16 cellular contexts compared by ENCODE assay signal in the genomic region with DNA sequence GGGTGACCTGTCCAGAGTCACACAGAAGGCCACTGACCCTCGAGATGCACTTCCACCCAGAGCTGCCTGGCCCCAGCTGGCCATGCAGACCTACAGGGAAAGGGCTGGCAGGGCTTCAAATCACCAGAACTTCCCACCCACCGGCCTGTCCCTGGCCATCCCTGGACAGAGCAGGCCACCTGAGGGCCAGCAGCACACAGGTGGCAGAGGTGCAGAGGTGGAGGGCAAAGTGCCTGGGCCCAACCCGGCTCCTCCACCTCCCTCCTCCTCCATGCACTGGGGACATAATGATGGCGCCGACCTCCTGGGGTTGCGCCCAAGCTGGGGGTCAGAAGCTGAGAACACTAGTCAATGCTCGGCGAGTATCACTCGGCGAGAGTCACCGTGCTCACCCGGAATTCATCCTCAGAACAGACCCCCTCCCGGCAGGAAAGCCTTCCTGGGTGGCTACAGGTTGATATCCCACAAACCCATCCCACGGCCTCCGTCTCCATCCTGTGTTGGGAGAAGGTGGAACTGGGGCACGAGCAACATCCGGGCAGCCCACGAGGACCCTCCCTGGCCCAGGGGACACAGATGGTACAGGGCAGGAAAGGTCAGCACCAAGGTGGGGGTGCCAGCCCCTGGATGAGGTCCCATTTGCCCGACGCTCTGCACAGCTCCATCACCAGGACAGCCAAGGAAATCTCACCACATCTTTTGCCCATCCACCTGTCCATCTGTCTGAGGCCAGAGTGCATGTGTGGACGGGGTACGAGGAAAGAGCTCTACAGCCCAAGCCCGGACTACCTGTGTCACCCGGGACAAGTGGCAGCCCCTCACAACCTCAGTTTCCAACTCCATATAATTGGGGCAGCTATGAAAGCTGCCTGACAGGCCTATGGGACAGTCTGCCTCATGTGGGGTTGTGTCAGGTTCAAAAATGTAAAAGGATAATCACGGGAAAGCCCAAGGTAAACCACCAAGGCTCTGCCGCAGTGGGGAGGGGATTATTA. TPM values are rescaled to one million over a fixed set of nuclear protein-coding genes. Genes with fewer than 3 reads are reported as not detected.
"Had no signal": no experiment of that assay in that cellular context is flagged by ENCODE, and none has a peak within 500 bp of the region (broad histone marks: within the 10 kb centered on the region; RNA-seq: fewer than 3 reads in every experiment).

No MANE protein-coding gene starts in this region.

- H3K9me3 ChIP-seq: testis had no signal

- H3K36me3 Mint-ChIP-seq: activated naive CD4-positive, alpha-beta T cell treated with anti-CD3 and anti-CD28 coated beads, Interleukin-2, amount 50 U/mL, for 24 hours; mesothelial cell of epicardium; T-cell had no signal

- H3K27me3 Mint-ChIP-seq: activated naive CD4-positive, alpha-beta T cell treated with anti-CD3 and anti-CD28 coated beads, Interleukin-2, amount 50 U/mL, for 24 hours had no signal

- H3K27me3 ChIP-seq: testis had no signal

- H3K4me3 Mint-ChIP-seq: activated naive CD4-positive, alpha-beta T cell treated with anti-CD3 and anti-CD28 coated beads, Interleukin-2, amount 50 U/mL, for 24 hours; activated T-helper 17 cell treated with anti-CD3 and anti-CD28 coated beads, Interleukin-2, amount 50 U/mL, for 72 hours; mesothelial cell of epicardium; stimulated activated naive CD8-positive, alpha-beta T cell treated with anti-CD3 and anti-CD28 coated beads, Interleukin-15, amount 100 ng/mL, for 72 hours; T-cell had no signal

- H3K4me1 Mint-ChIP-seq: activated T-helper 17 cell treated with anti-CD3 and anti-CD28 coated beads, Interleukin-2, amount 50 U/mL, for 72 hours had no signal

- H3K9me3 Mint-ChIP-seq: activated naive CD4-positive, alpha-beta T cell treated with anti-CD3 and anti-CD28 coated beads, Interleukin-2, amount 50 U/mL, for 24 hours; activated T-helper 17 cell treated with anti-CD3 and anti-CD28 coated beads, Interleukin-2, amount 50 U/mL, for 72 hours; mesothelial cell of epicardium; stimulated activated naive CD8-positive, alpha-beta T cell treated with anti-CD3 and anti-CD28 coated beads, Interleukin-15, amount 100 ng/mL, for 72 hours; T-cell had no signal

- H3K27ac Mint-ChIP-seq: activated naive CD4-positive, alpha-beta T cell treated with anti-CD3 and anti-CD28 coated beads, Interleukin-2, amount 50 U/mL, for 24 hours; activated T-helper 17 cell treated with anti-CD3 and anti-CD28 coated beads, Interleukin-2, amount 50 U/mL, for 72 hours; mesothelial cell of epicardium; progenitor cell of endocrine pancreas; stimulated activated naive CD8-positive, alpha-beta T cell treated with anti-CD3 and anti-CD28 coated beads, Interleukin-15, amount 100 ng/mL, for 72 hours; T-cell had no signal

- DNase-seq: activated CD4-positive, alpha-beta T cell treated with anti-CD3 and anti-CD28 coated beads for 48 hours; activated CD8-positive, alpha-beta memory T cell treated with anti-CD3 and anti-CD28 coated beads for 24 hours; amygdala; brain microvascular endothelial cell; stimulated activated CD4-positive, alpha-beta T cell treated with anti-CD3 and anti-CD28 coated beads, Interleukin-15, amount 100 ng/mL, for 24 hours; stimulated activated CD4-positive, alpha-beta T cell treated with anti-CD3 and anti-CD28 coated beads, Interleukin-4, amount 100 ng/mL, for 24 hours; stimulated activated naive CD8-positive, alpha-beta T cell treated with anti-CD3 and anti-CD28 coated beads, Interleukin-15, amount 100 ng/mL, for 72 hours; T-cell; testis; WERI-Rb-1 had no signal

- H3K27ac ChIP-seq: brain microvascular endothelial cell, esophagus muscularis mucosa, testis, WERI-Rb-1 had no signal

- ATAC-seq: activated T-helper 17 cell treated with anti-CD3 and anti-CD28 coated beads, Interleukin-2, amount 50 U/mL, for 72 hours; stimulated activated naive CD8-positive, alpha-beta T cell treated with anti-CD3 and anti-CD28 coated beads, Interleukin-15, amount 100 ng/mL, for 72 hours; T-cell had no signal

- H3K4me1 ChIP-seq: esophagus muscularis mucosa had no signal

- H3K36me3 ChIP-seq: brain microvascular endothelial cell, esophagus muscularis mucosa, WERI-Rb-1 had no signal

- H3K4me3 ChIP-seq: esophagus muscularis mucosa, testis had no signal

RNA-seq across cellular contexts. Expression of a gene that starts 10.8 kb away (rescaled TPM):
- total RNA-seq: fibroblast of villous mesenchyme had no signal
